Comparison of ENCODE assay signal across 7 cellular contexts in the genomic region with DNA sequence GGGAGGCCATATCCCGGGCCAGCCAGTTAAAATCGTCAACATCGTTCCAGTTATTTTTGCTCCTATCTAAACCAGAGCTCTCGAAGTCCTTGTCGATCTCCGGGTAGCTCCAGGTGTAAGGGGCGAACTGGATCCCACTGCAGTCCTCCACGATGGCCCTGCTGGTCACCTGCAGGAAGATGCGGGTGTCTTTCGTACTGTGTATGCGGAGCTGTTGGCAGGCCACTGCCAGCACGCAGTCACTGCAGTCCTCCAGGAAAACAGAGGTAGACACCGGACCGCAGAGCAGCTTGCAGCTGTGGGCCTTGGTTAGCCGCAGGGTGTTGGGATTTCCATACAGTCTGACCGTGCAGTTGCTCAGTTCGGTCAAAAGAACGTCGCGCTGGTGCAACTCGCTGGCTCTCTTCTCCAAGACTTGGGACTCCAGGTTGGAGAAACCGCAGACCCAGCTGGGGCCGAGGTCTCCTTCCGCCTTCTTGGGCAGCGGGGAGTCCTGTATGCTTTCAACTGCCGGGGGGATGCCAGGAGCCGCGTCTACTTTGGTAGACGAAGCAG. TPM values are rescaled to one million over a fixed set of nuclear protein-coding genes. Genes with fewer than 3 reads are reported as not detected.
A peak's percentile ranks its signal among the peaks of the same experiment; 100 is the strongest.
DNase-seq lines count a peak whose midpoint lies in the region; ATAC-seq and TF ChIP-seq lines count a peak whose summit lies in the region.

No MANE protein-coding gene starts in this region.

- H3K4me1 Mint-ChIP-seq in activated T-cell treated with anti-CD3 and anti-CD28 coated beads, Interleukin-2, amount 50 U/mL, for 72 hours (ENCODE audit: low read depth), result peaks cover 38% of the 10 kb centered on the region

- no peak for ATAC-seq in activated T-cell treated with anti-CD3 and anti-CD28 coated beads, Interleukin-2, amount 50 U/mL, for 72 hours (replicated peaks in 1 of 2)

- H4K20me1 ChIP-seq in Karpas-422 (ENCODE audit: insufficient read depth, low read depth, low read length), result no peaks in the 10 kb centered on the region; the same call in 1 of the 2 replicates

- H3K27me3 ChIP-seq in Karpas-422 (ENCODE audit: low read length) (no peaks in the 10 kb centered on the region), ovary (no peaks in the 10 kb centered on the region)

- H3K36me3 Mint-ChIP-seq in activated T-cell treated with anti-CD3 and anti-CD28 coated beads, Interleukin-2, amount 50 U/mL, for 72 hours (ENCODE audit: insufficient read depth in 2 of 2), result peaks cover 3 to 11% of the 10 kb centered on the region in 2 donors

- H2AFZ ChIP-seq in Karpas-422 (ENCODE audit: low read length), result no peak overlapping the region

- H3K36me3 ChIP-seq in Karpas-422 (ENCODE audit: insufficient read depth, low read length) (peaks cover 11% of the 10 kb centered on the region; the same call in 1 of the 2 replicates), ovary (no peaks in the 10 kb centered on the region)

- H3K4me3 ChIP-seq in Karpas-422 (ENCODE audit: low read length), result peak overlapping the region; percentile 92
- H3K4me3 ChIP-seq in foreskin fibroblast (ENCODE audit: low read depth in 1 of 2, low read length in 2 of 2), result peak overlapping the region; percentile 90 to 95
- H3K4me3 ChIP-seq in ovary, result peak overlapping the region; percentile 72

- TF ChIP-seq POLR2A in ovary (IDR thresholded peaks at IDR 0.05), result no peak

- H3K4me1 ChIP-seq in Karpas-422 (ENCODE audit: low read length) (peaks cover 64% of the 10 kb centered on the region), ovary (ENCODE audit: insufficient read depth) (peaks cover 6% of the 10 kb centered on the region)

- 1 to 2% (median 2%) methylated on average over 29 of the region's 29 CpGs for WGBS in ovary, 3 donors

- H3K9me3 ChIP-seq in Karpas-422 (ENCODE audit: low read length) (no peaks in the 10 kb centered on the region), ovary (no peaks in the 10 kb centered on the region)

- H3K9me3 Mint-ChIP-seq in activated T-cell treated with anti-CD3 and anti-CD28 coated beads, Interleukin-2, amount 50 U/mL, for 72 hours, result peaks cover 0 to 1% of the 10 kb centered on the region in 2 donors

- H3K27me3 Mint-ChIP-seq in activated T-cell treated with anti-CD3 and anti-CD28 coated beads, Interleukin-2, amount 50 U/mL, for 72 hours (ENCODE audit: low read depth), result no peaks in the 10 kb centered on the region

- no peaks in the 10 kb centered on the region for H3K9me2 ChIP-seq in Karpas-422 (replicated peaks; ENCODE audit: insufficient read depth, low read length)

- H3K27ac ChIP-seq in Karpas-422 (ENCODE audit: low read length), result peak overlapping the region; percentile 96
- peak overlapping the region in 1 of 2 donors; percentile 81 for H3K27ac ChIP-seq in ovary

- H3K79me2 ChIP-seq in Karpas-422 (ENCODE audit: low read length), result peaks cover 20% of the 10 kb centered on the region

- DNase-seq in GF-D8 (lab: John Stamatoyannopoulos, UW) (peak; percentile 53), Karpas-422 (peak; percentile 80), foreskin fibroblast (peak in 1 of 2 donors; percentile 41), ovary (peak; percentile 27 to 53 (median 37)), mucosa of gallbladder (ENCODE audit: low spot score) (no peak), GM19240 (ENCODE audit: insufficient read length, low spot score) (no peak)
- peak; percentile 57 to 62 for DNase-seq in activated T-cell treated with anti-CD3 and anti-CD28 coated beads, Interleukin-2, amount 50 U/mL, for 72 hours

- TF ChIP-seq EP300 in ovary (IDR thresholded peaks at IDR 0.05), result no peak

- peak overlapping the region; percentile 88 for H3K4me2 ChIP-seq in Karpas-422 (ENCODE audit: low read depth, low read length, poor library complexity, severe bottlenecking)

- H3K27ac Mint-ChIP-seq in activated T-cell treated with anti-CD3 and anti-CD28 coated beads, Interleukin-2, amount 50 U/mL, for 72 hours, result peak overlapping the region; percentile 40

- H3K4me3 Mint-ChIP-seq in activated T-cell treated with anti-CD3 and anti-CD28 coated beads, Interleukin-2, amount 50 U/mL, for 72 hours, result peak overlapping the region; percentile 91 to 97

- no peak for TF ChIP-seq CTCF in foreskin fibroblast (IDR thresholded peaks at IDR 0.05; ENCODE audit: low read depth, low read length)
- TF ChIP-seq CTCF in ovary (IDR thresholded peaks at IDR 0.05), result no peak

- H3K9ac ChIP-seq in Karpas-422 (ENCODE audit: low read length), result peak overlapping the region; percentile 99

- intact Hi-C loops in ovary (cut with DNase I), result loop anchor here in 1 of 4 donors (5.0 kb wide), 1 partner anchor 37 kb away; a partner anchor contains a TSS

RNA-seq across cellular contexts. Expression of a gene that starts 0.7 kb away (rescaled TPM):
- total RNA-seq in Karpas-422 (2014; rRNA removed; shearing (Covaris generic); ENCODE audit: low replicate concordance), result 154 and 205 TPM in 2 replicates
- 10 to 100 TPM; 24.3 to 25.3 TPM for total RNA-seq in activated T-cell treated with anti-CD3 and anti-CD28 coated beads, Interleukin-2, amount 50 U/mL, for 72 hours
- total RNA-seq in ovary (10 to 100 TPM; 15.2 to 18.7 (median 16.7) TPM), mucosa of gallbladder (19.7 TPM)
- 10 to 100 TPM; 14.1 to 15.4 TPM for polyA plus RNA-seq in ovary

RNA-seq across cellular contexts. Expression of a gene that starts 22.8 kb away (rescaled TPM):
- not detected in 2 replicates for total RNA-seq in Karpas-422 (2014; rRNA removed; shearing (Covaris generic); ENCODE audit: low replicate concordance)
- under 1 TPM in 1 of 2 donors, not detected in 1; 0.14 TPM for total RNA-seq in activated T-cell treated with anti-CD3 and anti-CD28 coated beads, Interleukin-2, amount 50 U/mL, for 72 hours
- 1 to 10 TPM in 5 of 7 donors, under 1 TPM in 2; 0.80 to 6.8 (median 4.2) TPM for total RNA-seq in ovary
- 1 to 10 TPM; 2.0 to 2.8 TPM for polyA plus RNA-seq in ovary
- 1.7 TPM for total RNA-seq in mucosa of gallbladder

RNA-seq across cellular contexts. Expression of a gene that starts 36.7 kb away (rescaled TPM):
- total RNA-seq in Karpas-422 (2014; rRNA removed; shearing (Covaris generic); ENCODE audit: low replicate concordance), result 8.8 and 16.8 TPM in 2 replicates
- total RNA-seq in activated T-cell treated with anti-CD3 and anti-CD28 coated beads, Interleukin-2, amount 50 U/mL, for 72 hours, result 10 to 100 TPM; 21.9 to 24.4 TPM
- total RNA-seq in ovary, result 10 to 100 TPM; 13.3 to 27.1 (median 25.4) TPM
- 10 to 100 TPM; 10.5 to 24.9 TPM for polyA plus RNA-seq in ovary
- total RNA-seq in mucosa of gallbladder, result 18.1 TPM

Comparison
In these comparisons a context has a peak if more than half of its experiments do, and no peak if none do; other contexts are left out.
1. DNase-seq: peak in GF-D8 (single experiment), Karpas-422 (single experiment), activated T-cell treated with anti-CD3 and anti-CD28 coated beads, Interleukin-2, amount 50 U/mL, for 72 hours (2 of 2) and ovary (5 of 5); none in mucosa of gallbladder (single experiment) and GM19240 (single experiment).
2. Peak in every context shown above with its lines, with median percentiles within 50 percentile points of each other: H3K4me3 ChIP-seq.